In genomic region chr14:68695326-68695768, GRCh38 we compare ENCODE assay signal across 8 cellular contexts.
A peak's percentile ranks its signal among the peaks of the same experiment; 100 is the strongest.
DNase-seq lines count a peak whose midpoint lies in the region; ATAC-seq and TF ChIP-seq lines count a peak whose summit lies in the region.

No MANE protein-coding gene starts in this region.

- no peaks in the 10 kb centered on the region for H3K36me3 Mint-ChIP-seq in activated naive CD8-positive, alpha-beta T cell treated with anti-CD3 and anti-CD28 coated beads for 36 hours

- ATAC-seq in GM19463 (IDR thresholded peaks at IDR 0.05; ENCODE audit: unreplicated experiment) = peak; percentile 96
- ATAC-seq in HG03442 (IDR thresholded peaks at IDR 0.05; ENCODE audit: unreplicated experiment) = peak; percentile 87
- ATAC-seq in lung (ENCODE audit: insufficient read depth, low FRiP score) = peak; percentile 70
- no peak for ATAC-seq in left lobe of liver

- no peaks in the 10 kb centered on the region for H3K27me3 ChIP-seq in lung (ENCODE audit: control insufficient read depth, insufficient read depth)

- no peaks in the 10 kb centered on the region for H3K9me3 ChIP-seq in lung (ENCODE audit: control insufficient read depth in 2 of 2, insufficient read depth in 1 of 2, low read length in 1 of 2)

- no peaks in the 10 kb centered on the region for H3K27me3 Mint-ChIP-seq in activated naive CD8-positive, alpha-beta T cell treated with anti-CD3 and anti-CD28 coated beads for 36 hours

- H3K4me3 Mint-ChIP-seq in activated naive CD8-positive, alpha-beta T cell treated with anti-CD3 and anti-CD28 coated beads for 36 hours = no peak overlapping the region

- DNase-seq in Daoy (ENCODE audit: low read depth) (peak; percentile 98), lung (ENCODE audit: low spot score) (no peak), left lobe of liver (ENCODE audit: low spot score) (no peak), ureter (ENCODE audit: low spot score) (no peak), nucleus accumbens (lab: John Stamatoyannopoulos, UW) (no peak)
- DNase-seq in activated naive CD8-positive, alpha-beta T cell treated with anti-CD3 and anti-CD28 coated beads for 36 hours = peak; percentile 17

- no peaks in the 10 kb centered on the region for H3K36me3 ChIP-seq in lung (ENCODE audit: control insufficient read depth in 2 of 2, insufficient read depth in 2 of 2, low read length in 2 of 2)

- H3K4me3 ChIP-seq in lung = no peak overlapping the region

- no peak overlapping the region for H3K27ac Mint-ChIP-seq in activated naive CD8-positive, alpha-beta T cell treated with anti-CD3 and anti-CD28 coated beads for 36 hours

- 62 to 63% methylated on average over 7 of the region's 7 CpGs for WGBS in lung, 2 donors

- peaks cover 1% of the 10 kb centered on the region for H3K9me3 Mint-ChIP-seq in activated naive CD8-positive, alpha-beta T cell treated with anti-CD3 and anti-CD28 coated beads for 36 hours

- H3K4me1 Mint-ChIP-seq in activated naive CD8-positive, alpha-beta T cell treated with anti-CD3 and anti-CD28 coated beads for 36 hours = peaks cover 15% of the 10 kb centered on the region

- peak overlapping the region in 1 of 2 donors; percentile 62 for H3K27ac ChIP-seq in lung (ENCODE audit: low read depth in 1 of 2, low read length in 1 of 2)

- peaks cover 3 to 4% of the 10 kb centered on the region in 2 donors for H3K4me1 ChIP-seq in lung (ENCODE audit: control insufficient read depth in 2 of 2, insufficient read depth in 2 of 2, low read length in 2 of 2)

- no peak for TF ChIP-seq CTCF in lung (IDR thresholded peaks at IDR 0.05; ENCODE audit: control extremely low read depth, extremely low read depth)

Comparison
In these comparisons a context has a peak if more than half of its experiments do, and no peak if none do; other contexts are left out.
1. DNase-seq: peak in Daoy (single experiment) and activated naive CD8-positive, alpha-beta T cell treated with anti-CD3 and anti-CD28 coated beads for 36 hours (single experiment); none in lung (single experiment), left lobe of liver (single experiment), ureter (single experiment) and nucleus accumbens (0 of 56).